In the genomic region with DNA sequence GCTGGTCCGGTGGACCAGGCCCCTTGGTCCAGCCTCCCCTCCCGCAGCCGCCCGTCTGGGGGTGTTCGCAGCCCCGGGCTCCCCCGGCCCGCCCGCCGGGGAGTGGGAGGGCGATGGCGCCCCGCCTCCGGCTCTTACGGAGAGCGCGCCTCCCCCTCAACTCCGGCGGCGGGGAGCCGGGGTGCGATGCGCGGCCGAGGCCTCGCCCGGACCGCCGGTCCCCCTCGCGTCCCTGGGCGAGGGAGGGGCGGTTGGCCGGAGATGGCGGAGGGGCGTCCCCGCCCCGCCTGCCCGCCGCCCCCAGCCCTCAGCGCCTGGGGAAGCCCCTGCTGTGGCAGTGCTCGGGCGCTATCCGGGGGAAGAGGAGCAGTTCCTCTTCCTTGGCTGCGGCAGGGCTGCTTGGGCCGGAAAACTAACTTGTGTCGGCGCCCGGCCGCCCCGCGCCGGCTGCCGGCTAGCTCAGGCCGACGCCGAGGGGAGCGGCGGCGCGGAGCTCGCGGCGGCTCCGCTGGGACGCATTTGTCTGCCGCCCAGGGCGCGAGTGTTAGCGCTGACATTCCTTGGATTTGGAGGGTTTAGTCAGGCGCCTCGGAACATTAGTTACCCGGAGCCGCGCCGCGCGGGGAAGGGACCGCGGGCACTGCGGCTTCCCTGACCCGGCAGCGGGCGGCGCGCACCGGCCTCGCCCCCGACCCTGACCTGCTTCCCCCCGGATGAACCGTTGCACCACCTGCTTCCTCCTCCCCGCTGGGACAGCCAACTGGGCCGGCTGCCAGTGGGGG, we compare ENCODE assay signal across 8 cellular contexts. TPM values are rescaled to one million over a fixed set of nuclear protein-coding genes. Genes with fewer than 3 reads are reported as not detected.
DNase-seq lines count a peak whose midpoint lies in the region; ATAC-seq and TF ChIP-seq lines count a peak whose summit lies in the region.

No MANE protein-coding gene starts in this region.

- peak; percentile 9 for DNase-seq in NCI-H2107 (lab: John Stamatoyannopoulos, UW)
- DNase-seq in NCI-H2107 treated with DMSO at 0.1 percent for 48 hours (lab: John Stamatoyannopoulos, UW; ENCODE audit: unreplicated experiment) = no peak
- DNase-seq in NCI-H1105 (lab: John Stamatoyannopoulos, UW) = peak; percentile 33
- no peak for DNase-seq in chondrocyte (ENCODE audit: low spot score)
- DNase-seq in stimulated activated CD4-positive, alpha-beta T cell treated with anti-CD3 and anti-CD28 coated beads, Interleukin-1b, Interleukin-23, amount 100 ng/mL, for 4 hours (ENCODE audit: low read depth in 2 of 2) = peak; percentile 24 to 49

- peak; percentile 34 for TF ChIP-seq CTCF in chondrocyte (IDR thresholded peaks at IDR 0.05)

- peaks cover 21% of the 10 kb centered on the region for H3K4me1 Mint-ChIP-seq in chondrocyte (ENCODE audit: low read depth)

- H3K9me3 Mint-ChIP-seq in chondrocyte (ENCODE audit: low read depth) = no peaks in the 10 kb centered on the region

- no peaks in the 10 kb centered on the region for H3K27me3 Mint-ChIP-seq in chondrocyte (ENCODE audit: low read depth)

- H3K4me3 Mint-ChIP-seq in chondrocyte (ENCODE audit: unreplicated experiment) = peak overlapping the region; percentile 75

- peak overlapping the region; percentile 82 for H3K27ac ChIP-seq in layer of hippocampus (ENCODE audit: low read depth, low read length)

- peak; percentile 58 for ATAC-seq in HG02678 (IDR thresholded peaks at IDR 0.05; ENCODE audit: unreplicated experiment)
- peak; percentile 57 to 64 for ATAC-seq in activated CD4-positive, CD25-positive, alpha-beta regulatory T cell treated with anti-CD3 and anti-CD28 coated beads, Interleukin-2, amount 50 U/mL, for 24 hours

- H3K36me3 Mint-ChIP-seq in chondrocyte (ENCODE audit: low read depth) = no peaks in the 10 kb centered on the region

- peak overlapping the region; percentile 59 for H3K27ac Mint-ChIP-seq in chondrocyte (ENCODE audit: unreplicated experiment)

- H3K27me3 ChIP-seq in layer of hippocampus (ENCODE audit: control insufficient read depth, insufficient read depth, low read length) = no peaks in the 10 kb centered on the region

RNA-seq across cellular contexts. Expression of gene GALNT7, which starts 1.0 kb away (rescaled TPM):
- total RNA-seq in chondrocyte = 26.0 to 36.6 TPM (median 26.4 TPM) in 3 replicates

Comparison
In these comparisons a context has a peak if more than half of its experiments do, and no peak if none do; other contexts are left out.
1. DNase-seq: peak in NCI-H2107 (single experiment), NCI-H1105 (single experiment) and stimulated activated CD4-positive, alpha-beta T cell treated with anti-CD3 and anti-CD28 coated beads, Interleukin-1b, Interleukin-23, amount 100 ng/mL, for 4 hours (2 of 2); none in NCI-H2107 treated with DMSO at 0.1 percent for 48 hours (single experiment) and chondrocyte (single experiment).